8 cellular contexts compared by ENCODE assay signal in the genomic region with DNA sequence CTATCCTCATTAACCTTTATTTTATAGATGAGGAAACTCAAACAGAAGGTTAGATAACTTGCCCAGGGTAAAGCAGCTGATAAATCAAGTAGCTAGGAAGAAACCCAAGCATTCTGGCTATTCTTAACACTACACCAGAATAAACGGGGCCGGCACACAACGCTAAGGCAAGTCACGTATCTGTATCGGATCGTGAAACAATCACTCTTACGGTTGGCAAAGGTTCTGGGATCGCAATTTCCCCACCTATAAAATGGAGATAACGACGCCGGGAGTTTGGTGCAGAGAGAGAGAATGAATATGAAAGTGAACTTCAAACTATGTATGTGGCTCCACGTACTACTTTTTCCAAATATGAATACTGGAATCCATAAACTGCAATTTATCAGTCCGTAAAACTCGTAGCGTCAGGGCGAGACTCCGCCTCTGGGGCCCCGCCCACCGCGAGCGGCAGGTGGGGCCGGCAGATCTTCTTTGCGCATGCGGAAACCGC. TPM values are rescaled to one million over a fixed set of nuclear protein-coding genes. Genes with fewer than 3 reads are reported as not detected.
DNase-seq lines count a peak whose midpoint lies in the region; TF ChIP-seq lines count a peak whose summit lies in the region.

No MANE protein-coding gene starts in this region.

- in situ Hi-C loops in astrocyte of the cerebellum (cut with HindIII; ENCODE audit: low sequenced_read_pairs): no loop called here

- H3K4me3 ChIP-seq in astrocyte of the cerebellum (ENCODE audit: low read depth, low read length): peak overlapping the region; percentile 90
- H3K4me3 ChIP-seq in iPS-18c (ENCODE audit: insufficient read depth, low read depth, low read length): peak overlapping the region; percentile 76
- peak overlapping the region; percentile 68 to 98 (median 95) for H3K4me3 ChIP-seq in skin epidermis

- H3K27ac ChIP-seq in skin epidermis: peak overlapping the region; percentile 84 to 99 (median 96)

- no peak for TF ChIP-seq CTCF in astrocyte of the cerebellum (IDR thresholded peaks at IDR 0.05; ENCODE audit: low read depth, low read length, missing control alignments)

- no peaks in the 10 kb centered on the region for H3K9me3 ChIP-seq in iPS-18c (ENCODE audit: control insufficient read depth, insufficient read depth, low read length)

- DNase-seq in GM03348 (ENCODE audit: low spot score) (peak; percentile 99), HCEC 1CT (peak; percentile 88), M059J (ENCODE audit: low read depth) (peak; percentile 87), T-helper 1 cell (peak; percentile 77 to 91 (median 85)), astrocyte of the cerebellum (ENCODE audit: low read depth) (peak; percentile 67), DMS114 treated with DMSO at 0.1 percent for 48 hours (lab: John Stamatoyannopoulos, UW; ENCODE audit: unreplicated experiment) (no peak)

RNA-seq across cellular contexts. Expression of a gene that starts 0.3 kb away (rescaled TPM):
- 47.9 and 53.1 TPM in 2 replicates for total RNA-seq in M059J (2014; rRNA removed; shearing (Covaris generic))

RNA-seq across cellular contexts. Expression of a gene that starts 12.1 kb away (rescaled TPM):
- 24.3 and 34.9 TPM in 2 replicates for total RNA-seq in M059J (2014; rRNA removed; shearing (Covaris generic))

RNA-seq across cellular contexts. Expression of a gene that starts 54.7 kb away (rescaled TPM):
- not detected in 2 replicates for total RNA-seq in M059J (2014; rRNA removed; shearing (Covaris generic))
